In the genomic region with DNA sequence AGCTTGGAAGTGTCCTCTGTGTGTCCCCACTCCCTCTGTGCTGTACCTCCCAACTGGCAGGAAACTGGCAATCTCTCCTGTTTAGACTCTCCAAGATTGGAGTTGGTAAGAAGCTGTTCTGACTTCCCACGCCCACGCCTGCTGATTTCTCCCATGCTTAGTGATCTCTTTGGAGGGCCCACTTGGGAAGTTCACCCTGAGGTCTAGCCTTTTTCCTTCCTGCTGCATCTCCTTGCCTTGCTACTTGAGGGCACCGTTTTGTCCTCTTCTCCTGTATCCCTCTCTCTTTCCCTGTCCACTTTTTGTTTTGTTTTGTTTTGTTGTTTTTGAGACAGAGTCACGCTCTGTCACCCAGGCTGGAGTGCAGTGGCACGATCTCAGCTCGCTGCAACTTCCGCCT, we compare ENCODE assay signal across 11 cellular contexts. TPM values are rescaled to one million over a fixed set of nuclear protein-coding genes. Genes with fewer than 3 reads are reported as not detected.
"Had no signal": no experiment of that assay in that cellular context is flagged by ENCODE, and none has a peak within 500 bp of the region (broad histone marks: within the 10 kb centered on the region; RNA-seq: fewer than 3 reads in every experiment).

No MANE protein-coding gene starts in this region.

- H3K4me2 ChIP-seq: GM23338 had no signal

- H3K4me3 Mint-ChIP-seq: GM23338, HFFc6, IgD-negative memory B cell had no signal

- H2AFZ ChIP-seq: GM23338 had no signal

- ATAC-seq: GM23338, HepG2 had no signal

- H3K9me3 Mint-ChIP-seq: GM23338, H9, HFFc6 had no signal

- H3K4me1 Mint-ChIP-seq: GM23338, IgD-negative memory B cell had no signal

- H3K4me3 ChIP-seq: GM23338 had no signal

- H3K27ac Mint-ChIP-seq: GM23338, HFFc6 had no signal

- FAIRE-seq: H1, H54, HepG2 had no signal

- H3K27ac ChIP-seq: HL-60 had no signal

- DNase-seq: H9, HCEC 1CT, HFFc6, KG1 had no signal

RNA-seq across cellular contexts. Expression of gene ZAN, which starts 35.4 kb away (rescaled TPM):
- total RNA-seq: H9, HFFc6, HT1080 had no signal
- polyA plus RNA-seq: GM23338, IgD-negative memory B cell had no signal

RNA-seq across cellular contexts. Expression of gene EPO, which starts 48.5 kb away (rescaled TPM):
- total RNA-seq: GM23338, HFFc6, HT1080 had no signal
- polyA plus RNA-seq: IgD-negative memory B cell had no signal

RNA-seq across cellular contexts. Expression of gene EPHB4, which starts 58.5 kb away (rescaled TPM):
- polyA plus RNA-seq: IgD-negative memory B cell had no signal
